ENCODE assay signal across 5 cellular contexts in genomic region chr17:61493830-61494324, GRCh38. TPM values are rescaled to one million over a fixed set of nuclear protein-coding genes. Genes with fewer than 3 reads are reported as not detected.
"Had no signal": no experiment of that assay in that cellular context is flagged by ENCODE, and none has a peak within 500 bp of the region (broad histone marks: within the 10 kb centered on the region; RNA-seq: fewer than 3 reads in every experiment).

No MANE protein-coding gene starts in this region.

RNA-seq across cellular contexts. Expression of gene TBX4, which starts 41.7 kb away (rescaled TPM):
- total RNA-seq: GM23248, H4, H7, HT-29, K562 had no signal
- polyA plus RNA-seq: GM23248, K562 had no signal
